In the genomic region with DNA sequence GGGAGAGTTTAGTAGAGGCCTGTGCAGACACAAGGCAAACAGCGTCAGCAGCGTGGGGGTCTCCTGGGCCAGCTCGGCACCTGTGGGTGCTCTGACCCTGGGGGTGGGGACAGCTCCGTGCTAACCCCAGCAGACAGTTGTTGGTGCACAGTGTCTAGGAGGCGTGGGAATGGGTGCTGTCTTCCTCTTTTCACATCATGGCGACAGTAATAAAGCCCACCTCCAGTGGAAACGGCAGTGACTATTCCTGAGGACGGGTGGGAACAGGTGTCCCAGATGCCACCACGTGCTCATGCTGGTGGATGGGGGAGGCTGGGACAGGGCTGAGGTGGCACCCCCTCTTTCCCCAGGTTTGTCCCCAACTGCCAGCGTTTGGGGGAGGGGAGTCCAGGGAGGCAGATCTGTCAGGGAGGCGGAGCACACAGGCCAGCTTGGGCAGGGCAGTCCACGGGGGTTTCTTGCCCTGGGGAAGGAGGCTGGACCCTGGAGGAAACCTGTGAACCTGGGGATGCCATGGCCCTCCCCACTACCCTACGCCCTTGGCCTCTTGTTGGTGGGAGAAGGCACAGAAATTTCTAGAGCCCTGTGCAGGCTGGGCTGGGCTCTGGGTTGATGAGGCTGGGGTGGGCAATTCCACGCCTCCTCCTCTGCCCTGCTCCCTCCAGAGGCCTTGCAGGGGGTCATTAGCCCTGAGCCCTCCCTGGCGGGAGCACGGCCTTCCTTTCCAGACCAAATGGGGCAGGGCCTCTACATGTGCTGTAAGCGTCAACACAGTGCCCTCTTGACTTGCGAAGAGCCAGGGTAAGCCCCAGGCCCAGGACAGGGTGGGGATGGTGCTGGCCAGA, we compare ENCODE assay signal across 4 cellular contexts.
TF ChIP-seq lines count a peak whose summit lies in the region.

No MANE protein-coding gene starts in this region.

TF ChIP-seq in A549, 52 proteins besides CTCF, POLR2A, EP300 and RAD21:
- no peak for TF ChIP-seq ATOH8 (CRISPR knock-in tag; IDR thresholded peaks at IDR 0.05; ENCODE audit: low read depth)

TF ChIP-seq in HCT116, 20 proteins besides CTCF, POLR2A, EP300 and RAD21:
- TF ChIP-seq YY1 (IDR thresholded peaks at IDR 0.05; ENCODE audit: extremely low read depth, insufficient replicate concordance, low read depth, low read length) (no peak), JUND (IDR thresholded peaks at IDR 0.05) (no peak), SRF (IDR thresholded peaks at IDR 0.05; ENCODE audit: low read depth) (no peak), POLR2AphosphoS5 (IDR thresholded peaks at IDR 0.05; ENCODE audit: low read depth, low read length) (0 out of 2 replicates have a peak, but pooled peaks have one; percentile 3), TCF7L2 (IDR thresholded peaks at IDR 0.05; ENCODE audit: borderline replicate concordance, extremely low read depth, insufficient read depth, insufficient read length) (no peak)
- TF ChIP-seq, protein P1, sequence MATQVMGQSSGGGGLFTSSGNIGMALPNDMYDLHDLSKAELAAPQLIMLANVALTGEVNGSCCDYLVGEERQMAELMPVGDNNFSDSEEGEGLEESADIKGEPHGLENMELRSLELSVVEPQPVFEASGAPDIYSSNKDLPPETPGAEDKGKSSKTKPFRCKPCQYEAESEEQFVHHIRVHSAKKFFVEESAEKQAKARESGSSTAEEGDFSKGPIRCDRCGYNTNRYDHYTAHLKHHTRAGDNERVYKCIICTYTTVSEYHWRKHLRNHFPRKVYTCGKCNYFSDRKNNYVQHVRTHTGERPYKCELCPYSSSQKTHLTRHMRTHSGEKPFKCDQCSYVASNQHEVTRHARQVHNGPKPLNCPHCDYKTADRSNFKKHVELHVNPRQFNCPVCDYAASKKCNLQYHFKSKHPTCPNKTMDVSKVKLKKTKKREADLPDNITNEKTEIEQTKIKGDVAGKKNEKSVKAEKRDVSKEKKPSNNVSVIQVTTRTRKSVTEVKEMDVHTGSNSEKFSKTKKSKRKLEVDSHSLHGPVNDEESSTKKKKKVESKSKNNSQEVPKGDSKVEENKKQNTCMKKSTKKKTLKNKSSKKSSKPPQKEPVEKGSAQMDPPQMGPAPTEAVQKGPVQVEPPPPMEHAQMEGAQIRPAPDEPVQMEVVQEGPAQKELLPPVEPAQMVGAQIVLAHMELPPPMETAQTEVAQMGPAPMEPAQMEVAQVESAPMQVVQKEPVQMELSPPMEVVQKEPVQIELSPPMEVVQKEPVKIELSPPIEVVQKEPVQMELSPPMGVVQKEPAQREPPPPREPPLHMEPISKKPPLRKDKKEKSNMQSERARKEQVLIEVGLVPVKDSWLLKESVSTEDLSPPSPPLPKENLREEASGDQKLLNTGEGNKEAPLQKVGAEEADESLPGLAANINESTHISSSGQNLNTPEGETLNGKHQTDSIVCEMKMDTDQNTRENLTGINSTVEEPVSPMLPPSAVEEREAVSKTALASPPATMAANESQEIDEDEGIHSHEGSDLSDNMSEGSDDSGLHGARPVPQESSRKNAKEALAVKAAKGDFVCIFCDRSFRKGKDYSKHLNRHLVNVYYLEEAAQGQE (IDR thresholded peaks at IDR 0.05; ENCODE audit: low read depth): no peak

TF ChIP-seq in SK-N-SH, 30 proteins besides CTCF, POLR2A, EP300 and RAD21:
- TF ChIP-seq, protein P2, sequence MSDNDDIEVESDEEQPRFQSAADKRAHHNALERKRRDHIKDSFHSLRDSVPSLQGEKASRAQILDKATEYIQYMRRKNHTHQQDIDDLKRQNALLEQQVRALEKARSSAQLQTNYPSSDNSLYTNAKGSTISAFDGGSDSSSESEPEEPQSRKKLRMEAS (IDR thresholded peaks at IDR 0.05; ENCODE audit: low read depth): no peak
- TF ChIP-seq TAF1 (IDR thresholded peaks at IDR 0.05; ENCODE audit: borderline replicate concordance, low read depth, low read length) (no peak), GABPA (IDR thresholded peaks at IDR 0.05; ENCODE audit: low read depth) (no peak), POLR2AphosphoS5 (IDR thresholded peaks at IDR 0.05; ENCODE audit: low read depth, low read length) (no peak), FOXJ3 (CRISPR knock-in tag; IDR thresholded peaks at IDR 0.05) (no peak), SIN3A (IDR thresholded peaks at IDR 0.05; ENCODE audit: borderline replicate concordance, low read depth, low read length) (no peak), NRF1 (IDR thresholded peaks at IDR 0.05; ENCODE audit: low read depth, low read length) (no peak)
- TF ChIP-seq, protein P3, sequence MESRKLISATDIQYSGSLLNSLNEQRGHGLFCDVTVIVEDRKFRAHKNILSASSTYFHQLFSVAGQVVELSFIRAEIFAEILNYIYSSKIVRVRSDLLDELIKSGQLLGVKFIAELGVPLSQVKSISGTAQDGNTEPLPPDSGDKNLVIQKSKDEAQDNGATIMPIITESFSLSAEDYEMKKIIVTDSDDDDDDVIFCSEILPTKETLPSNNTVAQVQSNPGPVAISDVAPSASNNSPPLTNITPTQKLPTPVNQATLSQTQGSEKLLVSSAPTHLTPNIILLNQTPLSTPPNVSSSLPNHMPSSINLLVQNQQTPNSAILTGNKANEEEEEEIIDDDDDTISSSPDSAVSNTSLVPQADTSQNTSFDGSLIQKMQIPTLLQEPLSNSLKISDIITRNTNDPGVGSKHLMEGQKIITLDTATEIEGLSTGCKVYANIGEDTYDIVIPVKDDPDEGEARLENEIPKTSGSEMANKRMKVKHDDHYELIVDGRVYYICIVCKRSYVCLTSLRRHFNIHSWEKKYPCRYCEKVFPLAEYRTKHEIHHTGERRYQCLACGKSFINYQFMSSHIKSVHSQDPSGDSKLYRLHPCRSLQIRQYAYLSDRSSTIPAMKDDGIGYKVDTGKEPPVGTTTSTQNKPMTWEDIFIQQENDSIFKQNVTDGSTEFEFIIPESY (IDR thresholded peaks at IDR 0.05; ENCODE audit: borderline replicate concordance, low read depth): no peak
- TF ChIP-seq, protein P4, sequence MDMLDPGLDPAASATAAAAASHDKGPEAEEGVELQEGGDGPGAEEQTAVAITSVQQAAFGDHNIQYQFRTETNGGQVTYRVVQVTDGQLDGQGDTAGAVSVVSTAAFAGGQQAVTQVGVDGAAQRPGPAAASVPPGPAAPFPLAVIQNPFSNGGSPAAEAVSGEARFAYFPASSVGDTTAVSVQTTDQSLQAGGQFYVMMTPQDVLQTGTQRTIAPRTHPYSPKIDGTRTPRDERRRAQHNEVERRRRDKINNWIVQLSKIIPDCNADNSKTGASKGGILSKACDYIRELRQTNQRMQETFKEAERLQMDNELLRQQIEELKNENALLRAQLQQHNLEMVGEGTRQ (IDR thresholded peaks at IDR 0.05; ENCODE audit: borderline replicate concordance, low read depth, low read length): no peak
TF ChIP-seq in SK-N-SH: peak in this region for 0.

TF ChIP-seq in HepG2, 621 proteins besides CTCF, POLR2A, EP300 and RAD21:
- TF ChIP-seq TBP (CRISPR knock-in tag; IDR thresholded peaks at IDR 0.05) (no peak), THAP11 (CRISPR knock-in tag; IDR thresholded peaks at IDR 0.05) (no peak), ZNF331 (CRISPR knock-in tag; IDR thresholded peaks at IDR 0.05) (no peak), ZNF816 (CRISPR knock-in tag; IDR thresholded peaks at IDR 0.05; ENCODE audit: borderline replicate concordance) (no peak), ZFYVE20 (CRISPR knock-in tag; IDR thresholded peaks at IDR 0.05; ENCODE audit: borderline replicate concordance, low read depth) (no peak), NR0B2 (CRISPR knock-in tag; IDR thresholded peaks at IDR 0.05) (no peak), RBFOX2 (IDR thresholded peaks at IDR 0.05; ENCODE audit: low read depth, low read length) (no peak), ZC3H13 (CRISPR knock-in tag; IDR thresholded peaks at IDR 0.05) (peak; percentile 32; the same call in 1 of the 2 replicates), KDM4B (CRISPR knock-in tag; IDR thresholded peaks at IDR 0.05) (no peak), POLR2G (IDR thresholded peaks at IDR 0.05; ENCODE audit: low read depth, low read length) (peak; percentile 22; the same call in 1 of the 2 replicates), AGO2 (optimal IDR thresholded peaks at IDR 0.05; ENCODE audit: low read depth, low read length) (peak; percentile 85), MAFF (IDR thresholded peaks at IDR 0.05; ENCODE audit: low read depth, low read length) (no peak)
- TF ChIP-seq, protein P5, sequence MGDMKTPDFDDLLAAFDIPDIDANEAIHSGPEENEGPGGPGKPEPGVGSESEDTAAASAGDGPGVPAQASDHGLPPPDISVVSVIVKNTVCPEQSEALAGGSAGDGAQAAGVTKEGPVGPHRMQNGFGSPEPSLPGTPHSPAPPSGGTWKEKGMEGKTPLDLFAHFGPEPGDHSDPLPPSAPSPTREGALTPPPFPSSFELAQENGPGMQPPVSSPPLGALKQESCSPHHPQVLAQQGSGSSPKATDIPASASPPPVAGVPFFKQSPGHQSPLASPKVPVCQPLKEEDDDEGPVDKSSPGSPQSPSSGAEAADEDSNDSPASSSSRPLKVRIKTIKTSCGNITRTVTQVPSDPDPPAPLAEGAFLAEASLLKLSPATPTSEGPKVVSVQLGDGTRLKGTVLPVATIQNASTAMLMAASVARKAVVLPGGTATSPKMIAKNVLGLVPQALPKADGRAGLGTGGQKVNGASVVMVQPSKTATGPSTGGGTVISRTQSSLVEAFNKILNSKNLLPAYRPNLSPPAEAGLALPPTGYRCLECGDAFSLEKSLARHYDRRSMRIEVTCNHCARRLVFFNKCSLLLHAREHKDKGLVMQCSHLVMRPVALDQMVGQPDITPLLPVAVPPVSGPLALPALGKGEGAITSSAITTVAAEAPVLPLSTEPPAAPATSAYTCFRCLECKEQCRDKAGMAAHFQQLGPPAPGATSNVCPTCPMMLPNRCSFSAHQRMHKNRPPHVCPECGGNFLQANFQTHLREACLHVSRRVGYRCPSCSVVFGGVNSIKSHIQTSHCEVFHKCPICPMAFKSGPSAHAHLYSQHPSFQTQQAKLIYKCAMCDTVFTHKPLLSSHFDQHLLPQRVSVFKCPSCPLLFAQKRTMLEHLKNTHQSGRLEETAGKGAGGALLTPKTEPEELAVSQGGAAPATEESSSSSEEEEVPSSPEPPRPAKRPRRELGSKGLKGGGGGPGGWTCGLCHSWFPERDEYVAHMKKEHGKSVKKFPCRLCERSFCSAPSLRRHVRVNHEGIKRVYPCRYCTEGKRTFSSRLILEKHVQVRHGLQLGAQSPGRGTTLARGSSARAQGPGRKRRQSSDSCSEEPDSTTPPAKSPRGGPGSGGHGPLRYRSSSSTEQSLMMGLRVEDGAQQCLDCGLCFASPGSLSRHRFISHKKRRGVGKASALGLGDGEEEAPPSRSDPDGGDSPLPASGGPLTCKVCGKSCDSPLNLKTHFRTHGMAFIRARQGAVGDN (CRISPR knock-in tag; IDR thresholded peaks at IDR 0.05): peak; percentile 13; the same call in 1 of the 2 replicates
- TF ChIP-seq, protein P6, sequence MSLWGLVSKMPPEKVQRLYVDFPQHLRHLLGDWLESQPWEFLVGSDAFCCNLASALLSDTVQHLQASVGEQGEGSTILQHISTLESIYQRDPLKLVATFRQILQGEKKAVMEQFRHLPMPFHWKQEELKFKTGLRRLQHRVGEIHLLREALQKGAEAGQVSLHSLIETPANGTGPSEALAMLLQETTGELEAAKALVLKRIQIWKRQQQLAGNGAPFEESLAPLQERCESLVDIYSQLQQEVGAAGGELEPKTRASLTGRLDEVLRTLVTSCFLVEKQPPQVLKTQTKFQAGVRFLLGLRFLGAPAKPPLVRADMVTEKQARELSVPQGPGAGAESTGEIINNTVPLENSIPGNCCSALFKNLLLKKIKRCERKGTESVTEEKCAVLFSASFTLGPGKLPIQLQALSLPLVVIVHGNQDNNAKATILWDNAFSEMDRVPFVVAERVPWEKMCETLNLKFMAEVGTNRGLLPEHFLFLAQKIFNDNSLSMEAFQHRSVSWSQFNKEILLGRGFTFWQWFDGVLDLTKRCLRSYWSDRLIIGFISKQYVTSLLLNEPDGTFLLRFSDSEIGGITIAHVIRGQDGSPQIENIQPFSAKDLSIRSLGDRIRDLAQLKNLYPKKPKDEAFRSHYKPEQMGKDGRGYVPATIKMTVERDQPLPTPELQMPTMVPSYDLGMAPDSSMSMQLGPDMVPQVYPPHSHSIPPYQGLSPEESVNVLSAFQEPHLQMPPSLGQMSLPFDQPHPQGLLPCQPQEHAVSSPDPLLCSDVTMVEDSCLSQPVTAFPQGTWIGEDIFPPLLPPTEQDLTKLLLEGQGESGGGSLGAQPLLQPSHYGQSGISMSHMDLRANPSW (CRISPR knock-in tag; IDR thresholded peaks at IDR 0.05; ENCODE audit: borderline replicate concordance): no peak
